Comparison of ENCODE assay signal across 35 cellular contexts in the genomic region with DNA sequence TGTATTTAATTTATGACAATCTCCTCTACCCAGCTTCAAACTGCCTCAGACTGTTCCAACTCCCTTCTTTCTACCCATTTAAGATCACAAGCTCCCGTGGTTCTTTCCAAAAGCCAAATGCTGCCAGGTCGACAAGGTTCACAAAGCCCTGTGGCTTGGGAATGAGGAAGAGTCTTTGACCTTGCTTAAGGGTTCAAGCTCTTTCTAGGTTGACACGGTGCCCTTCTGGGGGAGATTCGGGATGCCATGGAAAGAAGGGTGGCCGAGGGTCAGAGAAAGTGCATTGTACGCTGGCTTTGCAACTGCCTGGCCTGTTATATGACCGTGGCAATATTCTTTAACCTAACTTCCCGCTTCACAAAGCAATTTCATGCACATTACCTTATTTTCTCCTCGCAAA.
"Had no signal": no experiment of that assay in that cellular context is flagged by ENCODE, and none has a peak within 500 bp of the region (broad histone marks: within the 10 kb centered on the region; RNA-seq: fewer than 3 reads in every experiment).

No MANE protein-coding gene starts in this region.

- H3K9me3 Mint-ChIP-seq: activated B cell treated with CpG ODN at 0.5 μM for 24 hours; activated CD4-positive, alpha-beta memory T cell treated with anti-CD3 and anti-CD28 coated beads for 36 hours; activated CD4-positive, alpha-beta T cell treated with anti-CD3 and anti-CD28 coated beads, Interleukin-2, amount 10 ng/mL, durations not matched to agents 24 days and 14 days; activated CD8-positive, alpha-beta T cell treated with anti-CD3 and anti-CD28 coated beads for 36 hours; activated naive CD4-positive, alpha-beta T cell treated with anti-CD3 and anti-CD28 coated beads for 36 hours; activated naive CD8-positive, alpha-beta T cell treated with anti-CD3 and anti-CD28 coated beads for 36 hours; activated T-cell treated with anti-CD3 and anti-CD28 coated beads, Interleukin-2, amount 50 U/mL, for 4 hours; activated T-helper 1 cell treated with anti-CD3 and anti-CD28 coated beads, Interleukin-12 subunit alpha, Interleukin-12 subunit beta, Interleukin-2, Interleukin-4 antibody, amounts not matched to agents 30 ng/mL and 10 ng/mL and 1 ng/mL, durations not matched to agents 14 hours and 24 hours and 36 hours; activated T-helper 17 cell treated with anti-CD3 and anti-CD28 coated beads, Interleukin-2, amount 50 U/mL, for 72 hours; T-helper 1 cell treated with Interleukin-12 subunit alpha and Interleukin-12 subunit beta and Interleukin-4 antibody, amounts not matched to agents 30 μg/mL and 1 μg/mL, for 36 hours; T-helper 2 cell treated with Interferon-gamma antibody and Interleukin-4, amounts not matched to agents 5 μg/mL and 100 μg/mL, for 36 hours had no signal

- DNase-seq: activated B cell treated with CpG ODN at 0.5 μM for 24 hours; activated CD4-positive, alpha-beta memory T cell treated with anti-CD3 and anti-CD28 coated beads for 36 hours; activated CD4-positive, alpha-beta T cell treated with anti-CD3 and anti-CD28 coated beads for 4 hours; activated CD4-positive, alpha-beta T cell treated with anti-CD3 and anti-CD28 coated beads, Interleukin-2, amount 10 ng/mL, durations not matched to agents 24 days and 14 days; activated CD4-positive, alpha-beta T cell treated with anti-CD3 and anti-CD28 coated beads, Interleukin-2, amount 50 U/mL, for 1 hour; activated CD4-positive, alpha-beta T cell treated with anti-CD3 and anti-CD28 coated beads, Interleukin-2, amount 50 U/mL, for 4 hours; activated CD4-positive, CD25-positive, alpha-beta regulatory T cell treated with anti-CD3 and anti-CD28 coated beads, Interleukin-2, amount 50 U/mL, for 72 hours; activated CD8-positive, alpha-beta memory T cell treated with anti-CD3 and anti-CD28 coated beads, Interleukin-2, amount 50 U/mL, for 4 hours; activated CD8-positive, alpha-beta T cell treated with anti-CD3 and anti-CD28 coated beads for 36 hours; activated effector memory CD4-positive, alpha-beta T cell treated with anti-CD3 and anti-CD28 coated beads, Interleukin-2, amount 50 U/mL, for 16 hours; activated gamma-delta T cell treated with Interleukin-2 at 50 U/mL for 16 hours; activated naive CD4-positive, alpha-beta T cell; activated naive CD4-positive, alpha-beta T cell treated with anti-CD3 and anti-CD28 coated beads for 36 hours; activated naive CD4-positive, alpha-beta T cell treated with anti-CD3 and anti-CD28 coated beads, Interleukin-2, amount 50 U/mL, for 16 hours; activated naive CD8-positive, alpha-beta T cell treated with anti-CD3 and anti-CD28 coated beads for 36 hours; activated T-cell treated with anti-CD3 and anti-CD28 coated beads for 4 hours; activated T-cell treated with anti-CD3 and anti-CD28 coated beads, Interleukin-2, amount 50 U/mL, for 1 hour; activated T-cell treated with anti-CD3 and anti-CD28 coated beads, Interleukin-2, amount 50 U/mL, for 4 hours; activated T-cell treated with anti-CD3 and anti-CD28 coated beads, Interleukin-2, amount 50 U/mL, for 72 hours; amniotic stem cell; aorta; body of pancreas; brain microvascular endothelial cell; central memory CD4-positive, alpha-beta T cell; T-helper 1 cell; T-helper 2 cell; T-helper 9 cell had no signal

- H3K27ac ChIP-seq: adrenal gland, body of pancreas, brain microvascular endothelial cell, breast epithelium, VCaP had no signal

- H3K9me3 ChIP-seq: adrenal gland, body of pancreas, breast epithelium had no signal

- H3K4me3 ChIP-seq: adrenal gland, body of pancreas, breast epithelium had no signal

- H3K4me1 ChIP-seq: adrenal gland, body of pancreas, breast epithelium had no signal

- H3K36me3 Mint-ChIP-seq: activated CD4-positive, alpha-beta memory T cell treated with anti-CD3 and anti-CD28 coated beads for 36 hours; activated naive CD4-positive, alpha-beta T cell treated with anti-CD3 and anti-CD28 coated beads, Interleukin-2, amount 50 U/mL, for 72 hours; activated naive CD8-positive, alpha-beta T cell treated with anti-CD3 and anti-CD28 coated beads for 36 hours had no signal

- H3K4me3 Mint-ChIP-seq: activated B cell treated with CpG ODN at 0.5 μM for 24 hours; activated CD4-positive, alpha-beta memory T cell treated with anti-CD3 and anti-CD28 coated beads for 36 hours; activated CD4-positive, alpha-beta T cell treated with anti-CD3 and anti-CD28 coated beads, Interleukin-2, amount 10 ng/mL, durations not matched to agents 24 days and 14 days; activated CD8-positive, alpha-beta T cell treated with anti-CD3 and anti-CD28 coated beads for 36 hours; activated naive CD4-positive, alpha-beta T cell treated with anti-CD3 and anti-CD28 coated beads for 36 hours; activated naive CD8-positive, alpha-beta T cell treated with anti-CD3 and anti-CD28 coated beads for 36 hours; activated T-cell treated with anti-CD3 and anti-CD28 coated beads, Interleukin-2, amount 50 U/mL, for 4 hours; activated T-cell treated with anti-CD3 and anti-CD28 coated beads, Interleukin-2, amount 50 U/mL, for 72 hours; activated T-helper 1 cell treated with anti-CD3 and anti-CD28 coated beads, Interleukin-12 subunit alpha, Interleukin-12 subunit beta, Interleukin-2, Interleukin-4 antibody, amounts not matched to agents 30 ng/mL and 10 ng/mL and 1 ng/mL, durations not matched to agents 14 hours and 24 hours and 36 hours; activated T-helper 17 cell treated with anti-CD3 and anti-CD28 coated beads, Interleukin-2, amount 50 U/mL, for 72 hours; T-helper 1 cell treated with Interleukin-12 subunit alpha and Interleukin-12 subunit beta and Interleukin-4 antibody, amounts not matched to agents 30 μg/mL and 1 μg/mL, for 36 hours; T-helper 2 cell treated with Interferon-gamma antibody and Interleukin-4, amounts not matched to agents 5 μg/mL and 100 μg/mL, for 36 hours had no signal

- H3K36me3 ChIP-seq: adrenal gland, brain microvascular endothelial cell, breast epithelium had no signal

- H3K27ac Mint-ChIP-seq: activated B cell treated with CpG ODN at 0.5 μM for 24 hours; activated CD4-positive, alpha-beta memory T cell treated with anti-CD3 and anti-CD28 coated beads for 36 hours; activated CD4-positive, alpha-beta T cell treated with anti-CD3 and anti-CD28 coated beads, Interleukin-2, amount 10 ng/mL, durations not matched to agents 24 days and 14 days; activated CD8-positive, alpha-beta T cell treated with anti-CD3 and anti-CD28 coated beads for 36 hours; activated naive CD4-positive, alpha-beta T cell treated with anti-CD3 and anti-CD28 coated beads for 36 hours; activated naive CD8-positive, alpha-beta T cell treated with anti-CD3 and anti-CD28 coated beads for 36 hours; activated T-cell treated with anti-CD3 and anti-CD28 coated beads, Interleukin-2, amount 50 U/mL, for 72 hours; activated T-helper 1 cell treated with anti-CD3 and anti-CD28 coated beads, Interleukin-12 subunit alpha, Interleukin-12 subunit beta, Interleukin-2, Interleukin-4 antibody, amounts not matched to agents 30 ng/mL and 10 ng/mL and 1 ng/mL, durations not matched to agents 14 hours and 24 hours and 36 hours; activated T-helper 17 cell treated with anti-CD3 and anti-CD28 coated beads, Interleukin-2, amount 50 U/mL, for 72 hours; T-helper 1 cell treated with Interleukin-12 subunit alpha and Interleukin-12 subunit beta and Interleukin-4 antibody, amounts not matched to agents 30 μg/mL and 1 μg/mL, for 36 hours; T-helper 2 cell treated with Interferon-gamma antibody and Interleukin-4, amounts not matched to agents 5 μg/mL and 100 μg/mL, for 36 hours had no signal

- H3K4me1 Mint-ChIP-seq: activated B cell treated with CpG ODN at 0.5 μM for 24 hours; activated CD4-positive, alpha-beta T cell treated with anti-CD3 and anti-CD28 coated beads, Interleukin-2, amount 10 ng/mL, durations not matched to agents 24 days and 14 days; activated naive CD8-positive, alpha-beta T cell treated with anti-CD3 and anti-CD28 coated beads for 36 hours; activated T-helper 17 cell treated with anti-CD3 and anti-CD28 coated beads, Interleukin-2, amount 50 U/mL, for 72 hours had no signal

- H3K27me3 Mint-ChIP-seq: activated naive CD8-positive, alpha-beta T cell treated with anti-CD3 and anti-CD28 coated beads for 36 hours had no signal

- H3K27me3 ChIP-seq: adrenal gland, body of pancreas, brain microvascular endothelial cell, breast epithelium had no signal

- ATAC-seq: activated CD8-positive, alpha-beta T cell treated with anti-CD3 and anti-CD28 coated beads for 36 hours; activated naive CD4-positive, alpha-beta T cell treated with anti-CD3 and anti-CD28 coated beads, Interleukin-2, amount 50 U/mL, for 72 hours; activated T-cell treated with anti-CD3 and anti-CD28 coated beads, Interleukin-2, amount 50 U/mL, for 4 hours; activated T-cell treated with anti-CD3 and anti-CD28 coated beads, Interleukin-2, amount 50 U/mL, for 72 hours; activated T-helper 17 cell treated with anti-CD3 and anti-CD28 coated beads, Interleukin-2, amount 50 U/mL, for 72 hours; body of pancreas had no signal
